In genomic region chrX:44244008-44244407, GRCh38 we compare ENCODE assay signal across 8 cellular contexts.
A peak's percentile ranks its signal among the peaks of the same experiment; 100 is the strongest.
DNase-seq lines count a peak whose midpoint lies in the region; ATAC-seq and TF ChIP-seq lines count a peak whose summit lies in the region.

No MANE protein-coding gene starts in this region.

- DNase-seq in Calu3 (peak; percentile 10), IMR-90 (peak; percentile 29), amniotic stem cell (lab: John Stamatoyannopoulos, UW) (peak; percentile 14), left lung (no peak), NCI-H1436 (lab: John Stamatoyannopoulos, UW) (no peak), mucosa of gallbladder (ENCODE audit: low spot score) (no peak), NK-92 (lab: John Stamatoyannopoulos, UW; ENCODE audit: unreplicated experiment) (no peak)
- no peak for DNase-seq in activated CD4-positive, alpha-beta T cell treated with anti-CD3 and anti-CD28 coated beads for 1 hour

- peak; percentile 75 for ATAC-seq in IMR-90 (ENCODE audit: low read depth)
- ATAC-seq in left lung, result peak; percentile 49

- dilution Hi-C loops in IMR-90 (cut with HindIII; ENCODE audit: low sequenced_read_pairs, unreplicated experiment), result no loop called here

- in situ Hi-C loops in IMR-90 (cut with MboI; ENCODE audit: low sequenced_read_pairs), result no loop called here

- no peak overlapping the region for H3K4ac ChIP-seq in IMR-90 (ENCODE audit: low read depth, low read length)

- H3K56ac ChIP-seq in IMR-90 (ENCODE audit: extremely low read depth, insufficient read depth, low read length), result no peak overlapping the region

- no peak overlapping the region for H3K14ac ChIP-seq in IMR-90 (replicated peaks; ENCODE audit: low read depth, low read length)

- no peaks in the 10 kb centered on the region for H3K9me1 ChIP-seq in IMR-90 (ENCODE audit: insufficient read depth, low read length)

- H3K9me3 ChIP-seq in IMR-90 (ENCODE audit: control insufficient read depth, insufficient read depth, low read length), result no peaks in the 10 kb centered on the region
- no peaks in the 10 kb centered on the region for H3K9me3 ChIP-seq in left lung

- H2AK9ac ChIP-seq in IMR-90 (replicated peaks; ENCODE audit: low read depth, low read length, poor library complexity), result no peak overlapping the region

- no peak overlapping the region for H2BK120ac ChIP-seq in IMR-90 (ENCODE audit: low read depth, low read length)

- no peak overlapping the region for H4K8ac ChIP-seq in IMR-90 (ENCODE audit: low read depth in 2 of 2, low read length in 2 of 2)

- H2BK20ac ChIP-seq in IMR-90 (ENCODE audit: low read depth, low read length), result no peak overlapping the region

- H3K4me2 ChIP-seq in IMR-90 (ENCODE audit: low read depth, low read length), result no peak overlapping the region

- no peak overlapping the region for H3K9ac ChIP-seq in IMR-90 (ENCODE audit: low read depth, low read length)

- H3K36me3 ChIP-seq in IMR-90 (ENCODE audit: control insufficient read depth, insufficient read depth, low read length), result no peaks in the 10 kb centered on the region
- no peaks in the 10 kb centered on the region for H3K36me3 ChIP-seq in left lung

- peak; percentile 53 for TF ChIP-seq RAD21 in IMR-90 (IDR thresholded peaks at IDR 0.05; ENCODE audit: low read length)

- H3K27me3 ChIP-seq in IMR-90 (ENCODE audit: control insufficient read depth, insufficient read depth, low read length), result peaks cover 3% of the 10 kb centered on the region
- H3K27me3 ChIP-seq in left lung, result peaks cover 0 to 3% of the 10 kb centered on the region in 2 donors

- no peaks in the 10 kb centered on the region for H3K4me1 ChIP-seq in IMR-90 (ENCODE audit: control insufficient read depth, insufficient read depth, low read length)
- no peaks in the 10 kb centered on the region for H3K4me1 ChIP-seq in left lung

- H4K5ac ChIP-seq in IMR-90 (ENCODE audit: low read depth, low read length), result no peak overlapping the region

- H3K23ac ChIP-seq in IMR-90 (ENCODE audit: low read depth, low read length), result no peak overlapping the region

- intact Hi-C loops in Calu3 (cut with micrococcal nuclease; ENCODE audit: unreplicated experiment), result loop anchor here (1.0 to 10.0 kb wide), 4 partner anchors 61 to 409 kb away; no protein-coding TSS in a partner anchor
- intact Hi-C loops in IMR-90 (cut with micrococcal nuclease), result loop anchor here (1.0 to 5.0 kb wide), 3 partner anchors 286 to 407 kb away; partner anchors contain the start of gene FUNDC1
- intact Hi-C loops in left lung (cut with DNase I), result loop anchor here in 1 of 2 donors (5.0 kb wide), 1 partner anchor 287 kb away; no protein-coding TSS in a partner anchor

- H3K27me3 Mint-ChIP-seq in Calu3 (ENCODE audit: unreplicated experiment), result no peaks in the 10 kb centered on the region

- H3K18ac ChIP-seq in IMR-90 (ENCODE audit: low read depth, low read length), result no peak overlapping the region

- no peak overlapping the region for H4K91ac ChIP-seq in IMR-90 (ENCODE audit: insufficient read depth, low read depth, low read length)

- H3K4me3 ChIP-seq in IMR-90 (ENCODE audit: insufficient read depth, low read depth, low read length) (no peak overlapping the region), left lung (no peak overlapping the region)

- TF ChIP-seq CTCF in Calu3 (IDR thresholded peaks at IDR 0.05; ENCODE audit: unreplicated experiment) (peak; percentile 33), IMR-90 (conservative IDR thresholded peaks at IDR 0.05; ENCODE audit: low read depth, low read length) (peak; percentile 51), left lung (IDR thresholded peaks at IDR 0.05) (peak in 1 of 2 donors; percentile 25)

- H3K9me3 Mint-ChIP-seq in Calu3 (ENCODE audit: low read depth, unreplicated experiment), result no peaks in the 10 kb centered on the region

- no peak overlapping the region for H2AK5ac ChIP-seq in IMR-90 (ENCODE audit: low read depth, low read length)

- H3K27ac Mint-ChIP-seq in Calu3 (ENCODE audit: unreplicated experiment), result no peak overlapping the region

- peaks cover 26% of the 10 kb centered on the region for H3K4me1 Mint-ChIP-seq in Calu3 (ENCODE audit: low read depth, unreplicated experiment)

- WGBS in IMR-90 (ENCODE audit: extremely low coverage in 2 of 2, insufficient read length in 1 of 2), 2 experiments, result no CpG with 5 or more reads among the region's 1 CpG

- H2BK15ac ChIP-seq in IMR-90 (ENCODE audit: low read depth, low read length), result no peak overlapping the region

- POLR2A ChIA-PET in IMR-90 (lab: Charles Lee; ENCODE audit: unreplicated experiment), result no interaction called here

- no peak overlapping the region for H3K4me3 Mint-ChIP-seq in Calu3 (ENCODE audit: low read depth, unreplicated experiment)

- no peaks in the 10 kb centered on the region for H3K79me1 ChIP-seq in IMR-90 (ENCODE audit: low read depth in 1 of 2, low read length in 2 of 2)

- H3K27ac ChIP-seq in IMR-90 (ENCODE audit: insufficient read depth, low read length) (no peak overlapping the region), left lung (no peak overlapping the region)

- CTCF ChIA-PET in Calu3 (lab: Charles Lee), result interaction anchor here (0.6 to 2.4 kb wide), 9 partner anchors 9 to 408 kb away, joined by 3 to 26 read pairs (median 5); no protein-coding TSS in a partner anchor
- CTCF ChIA-PET in IMR-90 (lab: Yijun Ruan, JAX), result interaction anchor here (0.7 to 1.8 kb wide), 3 partner anchors 14 to 286 kb away, joined by 3 to 8 read pairs (median 4); no protein-coding TSS in a partner anchor

- H2AFZ ChIP-seq in IMR-90 (replicated peaks; ENCODE audit: low read length, poor library complexity), result no peak overlapping the region

- no peak for TF ChIP-seq POLR2A in IMR-90 (IDR thresholded peaks at IDR 0.05; ENCODE audit: low read depth, low read length)

- H3K36me3 Mint-ChIP-seq in Calu3 (ENCODE audit: insufficient read depth, unreplicated experiment), result no peaks in the 10 kb centered on the region

- H2BK5ac ChIP-seq in IMR-90 (ENCODE audit: low read depth, low read length, poor library complexity, severe bottlenecking), result no peak overlapping the region

- no TSS peak for BruUV-seq in Calu3 (replicated peaks; lab: Mats Ljungman, UMichigan)
- no TSS peak for BruUV-seq in IMR-90 (replicated peaks; lab: Mats Ljungman, UMichigan)

- no peaks in the 10 kb centered on the region for H4K20me1 ChIP-seq in IMR-90 (ENCODE audit: insufficient read depth, low read length)

TF ChIP-seq in IMR-90, 13 proteins besides CTCF, POLR2A, EP300 and RAD21:
- 0 out of 2 replicates have a peak, but pooled peaks have one; percentile 25 for TF ChIP-seq SMC3 (IDR thresholded peaks at IDR 0.05; ENCODE audit: low read depth, low read length)
- TF ChIP-seq RFX5 (IDR thresholded peaks at IDR 0.05; ENCODE audit: low read depth, low read length), result no peak
- TF ChIP-seq USF2 (IDR thresholded peaks at IDR 0.05; ENCODE audit: low read depth, low read length), result no peak
TF ChIP-seq in IMR-90: peak in this region for 1.

Comparison
In these comparisons a context has a peak if more than half of its experiments do, and no peak if none do; other contexts are left out.
1. DNase-seq: peak in Calu3 (single experiment), IMR-90 (single experiment) and amniotic stem cell (single experiment); none in left lung (0 of 2), NCI-H1436 (single experiment), activated CD4-positive, alpha-beta T cell treated with anti-CD3 and anti-CD28 coated beads for 1 hour (single experiment), mucosa of gallbladder (single experiment) and NK-92 (single experiment).